ENCODE assay signal across 30 cellular contexts in genomic region chr9:120405860-120406259, GRCh38.
"Had no signal": no experiment of that assay in that cellular context is flagged by ENCODE, and none has a peak within 500 bp of the region (broad histone marks: within the 10 kb centered on the region; RNA-seq: fewer than 3 reads in every experiment).

No MANE protein-coding gene starts in this region.

- H3K4me2 ChIP-seq: neural progenitor cell, smooth muscle cell had no signal

- H3K4me1 ChIP-seq: neural progenitor cell, parathyroid adenoma, thyroid gland, tibial nerve, vagina had no signal

- H2AFZ ChIP-seq: neural progenitor cell, parathyroid adenoma had no signal

- H3K27me3 Mint-ChIP-seq: progenitor cell of endocrine pancreas; stimulated activated naive B cell treated with anti-CD40 and anti-IgM and Interleukin-4, amounts not matched to agents 10 μg/mL and 1 μg/mL and 100 μg/mL, for 72 hours; stimulated activated naive CD8-positive, alpha-beta T cell treated with anti-CD3 and anti-CD28 coated beads, Interleukin-15, Interleukin-2, amounts not matched to agents 100 ng/mL and 50 ng/mL, for 24 hours had no signal

- H3K27ac ChIP-seq: neural progenitor cell, ovary, parathyroid adenoma, psoas muscle, skin epidermis, stomach, thoracic aorta, thyroid gland, tibial nerve, upper lobe of left lung, vagina had no signal

- FAIRE-seq: urothelium cell line had no signal

- H3K9me3 Mint-ChIP-seq: natural killer cell; nephron; neural progenitor cell; stimulated activated naive B cell treated with anti-CD40 and anti-IgM and Interleukin-4, amounts not matched to agents 10 μg/mL and 1 μg/mL and 100 μg/mL, for 72 hours; stimulated activated naive CD8-positive, alpha-beta T cell treated with anti-CD3 and anti-CD28 coated beads, Interleukin-15, Interleukin-2, amounts not matched to agents 100 ng/mL and 50 ng/mL, for 24 hours had no signal

- H3K9ac ChIP-seq: neural progenitor cell, parathyroid adenoma had no signal

- DNase-seq: natural killer cell; occipital lobe; ovary; posterior cingulate gyrus; psoas muscle; right cardiac atrium; spleen; stimulated activated CD4-positive, alpha-beta T cell treated with anti-CD3 and anti-CD28 coated beads, Interleukin-12 subunit alpha, Interleukin-12 subunit beta, amount 100 ng/mL, for 4 hours; stimulated activated CD4-positive, alpha-beta T cell treated with anti-CD3 and anti-CD28 coated beads, Interleukin-1b, Interleukin-23, amount 100 ng/mL, for 48 hours; stimulated activated CD4-positive, alpha-beta T cell treated with anti-CD3 and anti-CD28 coated beads, Interleukin-4, amount 100 ng/mL, for 1 hour; stimulated activated CD4-positive, alpha-beta T cell treated with anti-CD3 and anti-CD28 coated beads, Interleukin-4, amount 100 ng/mL, for 4 hours; stimulated activated CD8-positive, alpha-beta memory T cell treated with anti-CD3 and anti-CD28 coated beads, Interleukin-4, amount 100 ng/mL, for 48 hours; stimulated activated naive B cell treated with anti-CD40 and anti-IgM and Interleukin-4, amounts not matched to agents 10 μg/mL and 1 μg/mL and 100 μg/mL, for 72 hours; stimulated activated naive CD4-positive, alpha-beta T cell treated with Interleukin-2 at 50 U/mL for 16 hours; stomach; thyroid gland; trophoblast cell; upper lobe of left lung had no signal

- H3K4me3 Mint-ChIP-seq: natural killer cell; nephron; neural progenitor cell; stimulated activated naive B cell treated with anti-CD40 and anti-IgM and Interleukin-4, amounts not matched to agents 10 μg/mL and 1 μg/mL and 100 μg/mL, for 72 hours; stimulated activated naive CD8-positive, alpha-beta T cell treated with anti-CD3 and anti-CD28 coated beads, Interleukin-15, Interleukin-2, amounts not matched to agents 100 ng/mL and 50 ng/mL, for 24 hours had no signal

- H3K36me3 ChIP-seq: neural progenitor cell, ovary had no signal

- H3K9me3 ChIP-seq: ovary, psoas muscle, spleen, stomach, thoracic aorta, thyroid gland, tibial nerve, upper lobe of left lung, vagina had no signal

- ATAC-seq: natural killer cell; psoas muscle; right cardiac atrium; sciatic nerve; stimulated activated naive B cell treated with anti-CD40 and anti-IgM and Interleukin-4, amounts not matched to agents 10 μg/mL and 1 μg/mL and 100 μg/mL, for 72 hours had no signal

- H3K4me3 ChIP-seq: neural progenitor cell, ovary, psoas muscle, skin epidermis, smooth muscle cell, spleen, stomach, thoracic aorta, thyroid gland, tibial nerve, upper lobe of left lung, vagina had no signal

- H3K27me3 ChIP-seq: neural progenitor cell, ovary, spleen, stomach, thyroid gland, tibial nerve, upper lobe of left lung, vagina had no signal

- H3K27ac Mint-ChIP-seq: natural killer cell; nephron; neural progenitor cell; progenitor cell of endocrine pancreas; stimulated activated naive B cell treated with anti-CD40 and anti-IgM and Interleukin-4, amounts not matched to agents 10 μg/mL and 1 μg/mL and 100 μg/mL, for 72 hours had no signal

- H3K4me1 Mint-ChIP-seq: natural killer cell, nephron had no signal

- H3K79me2 ChIP-seq: parathyroid adenoma had no signal
